In the genomic region with DNA sequence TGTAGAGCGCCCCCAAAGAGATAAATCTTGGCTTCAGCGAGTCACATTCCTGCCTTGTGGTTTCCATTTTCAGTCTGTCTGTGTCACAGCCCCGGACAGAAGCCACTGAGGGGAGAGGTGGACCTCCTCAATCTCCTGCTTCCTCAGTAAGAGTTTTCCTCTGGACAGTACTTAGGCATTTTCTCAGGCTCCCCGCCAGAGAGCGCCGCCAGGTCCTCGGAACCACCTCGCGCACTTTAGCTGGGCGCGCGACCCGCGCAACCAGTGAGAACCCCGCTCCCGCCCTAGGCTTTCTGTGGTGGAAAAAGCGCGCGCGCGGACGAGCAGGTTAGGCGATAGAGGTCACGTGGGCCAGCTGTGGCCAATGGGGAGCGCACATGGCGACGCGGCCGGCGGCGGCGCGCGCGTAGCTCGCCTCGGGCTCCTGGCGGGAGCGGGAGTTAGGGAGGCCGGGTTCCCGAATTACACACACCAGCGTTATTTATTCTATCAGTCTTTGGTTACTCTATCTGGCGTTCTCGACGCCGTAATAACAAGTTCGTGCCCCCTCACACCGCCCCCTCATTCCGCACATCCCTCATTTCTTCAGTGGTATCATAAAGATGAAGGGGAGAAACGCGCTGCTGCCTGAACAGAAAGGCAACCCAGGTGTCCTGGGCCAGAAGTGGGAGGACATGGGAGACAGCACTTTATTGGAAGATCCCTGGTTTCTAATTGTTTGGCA, we compare ENCODE assay signal across 8 cellular contexts. TPM values are rescaled to one million over a fixed set of nuclear protein-coding genes. Genes with fewer than 3 reads are reported as not detected.
DNase-seq lines count a peak whose midpoint lies in the region; ATAC-seq and TF ChIP-seq lines count a peak whose summit lies in the region.

No MANE protein-coding gene starts in this region.

- H3K36me3 ChIP-seq in mucosa of stomach (ENCODE audit: control insufficient read depth, insufficient read depth, low read length): no peaks in the 10 kb centered on the region

- peaks cover 5% of the 10 kb centered on the region for H3K4me1 ChIP-seq in mucosa of stomach (ENCODE audit: control insufficient read depth, insufficient read depth, low read length)

- peak overlapping the region; percentile 66 for H3K4me3 ChIP-seq in Jurkat, Clone E6-1 (ENCODE audit: low read length)
- peak overlapping the region; percentile 47 for H3K4me3 ChIP-seq in mucosa of stomach (ENCODE audit: low read length)

- no peaks in the 10 kb centered on the region for H3K9me3 ChIP-seq in mucosa of stomach (ENCODE audit: control insufficient read depth, low read length)

- DNase-seq in DMS79 (lab: John Stamatoyannopoulos, UW) (peak; percentile 95), OCI-M2 (lab: John Stamatoyannopoulos, UW; ENCODE audit: unreplicated experiment) (peak; percentile 94), erythroblast (lab: John Stamatoyannopoulos, UW) (peak; percentile 99)
- DNase-seq in Jurkat, Clone E6-1 (ENCODE audit: low read depth, low spot score): peak; percentile 95
- DNase-seq in activated T-cell treated with anti-CD3 and anti-CD28 coated beads, Interleukin-2, amount 50 U/mL, for 1 hour: peak; percentile 96
- DNase-seq in stimulated activated CD8-positive, alpha-beta memory T cell treated with anti-CD3 and anti-CD28 coated beads, Interleukin-4, amount 100 ng/mL, for 48 hours: peak; percentile 98

- peak overlapping the region; percentile 89 for H3K9ac ChIP-seq in mucosa of stomach (ENCODE audit: low read length)

- peak; percentile 96 for TF ChIP-seq POLR2A in erythroblast (IDR thresholded peaks at IDR 0.05; ENCODE audit: low read length)

- H3K27me3 ChIP-seq in mucosa of stomach (ENCODE audit: control insufficient read depth, insufficient read depth, low read length): no peaks in the 10 kb centered on the region

- peak; percentile 93 for ATAC-seq in GM21619 (IDR thresholded peaks at IDR 0.05; ENCODE audit: unreplicated experiment)

RNA-seq across cellular contexts. Expression of a gene that starts 19.4 kb away (rescaled TPM):
- not detected for polyA plus RNA-seq in Jurkat, Clone E6-1 (2012; ENCODE audit: insufficient read depth, insufficient read length)

RNA-seq across cellular contexts. Expression of a gene that starts 19.5 kb away (rescaled TPM):
- polyA plus RNA-seq in Jurkat, Clone E6-1 (2012; ENCODE audit: insufficient read depth, insufficient read length): 44.7 TPM

RNA-seq across cellular contexts. Expression of a gene that starts 35.8 kb away (rescaled TPM):
- polyA plus RNA-seq in Jurkat, Clone E6-1 (2012; ENCODE audit: insufficient read depth, insufficient read length): not detected

Comparison
In these comparisons a context has a peak if more than half of its experiments do, and no peak if none do; other contexts are left out.
1. Peak in every context shown above with its lines: DNase-seq, ATAC-seq and H3K4me3 ChIP-seq.